Comparison of ENCODE assay signal across 15 cellular contexts in the genomic region with DNA sequence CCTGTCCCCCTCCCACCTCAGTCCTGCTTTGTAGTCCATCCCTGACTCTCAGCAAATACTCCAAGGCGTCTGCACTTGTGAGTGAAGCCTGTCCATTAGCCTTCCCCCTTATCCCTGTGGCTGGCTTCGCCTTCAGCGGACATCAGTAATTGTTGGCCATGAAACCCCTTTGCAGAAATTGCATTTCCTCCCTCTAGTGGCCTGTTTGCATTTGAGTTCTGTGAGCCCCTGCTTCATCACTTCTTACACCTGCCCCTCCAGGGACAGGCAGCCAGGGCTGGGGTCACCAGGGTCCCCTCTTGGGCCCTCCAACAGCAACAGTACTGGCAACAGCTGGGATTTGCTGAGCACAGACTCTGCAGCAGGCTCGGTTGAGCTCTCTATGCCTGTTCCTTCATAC. TPM values are rescaled to one million over a fixed set of nuclear protein-coding genes. Genes with fewer than 3 reads are reported as not detected.
DNase-seq lines count a peak whose midpoint lies in the region; ATAC-seq, FAIRE-seq and TF ChIP-seq lines count a peak whose summit lies in the region.
"Had no signal": no experiment of that assay in that cellular context is flagged by ENCODE, and none has a peak within 500 bp of the region (broad histone marks: within the 10 kb centered on the region; RNA-seq: fewer than 3 reads in every experiment).

No MANE protein-coding gene starts in this region.

- 74% methylated on average over 4 of the region's 4 CpGs for WGBS in right cardiac atrium

- H3K4me3 Mint-ChIP-seq in WTC11 = no peak overlapping the region
- H3K4me3 Mint-ChIP-seq: activated B cell treated with CpG ODN at 0.5 μM for 24 hours had no signal

- peaks cover 25% of the 10 kb centered on the region for H3K36me3 Mint-ChIP-seq in WTC11

- H3K27me3 ChIP-seq in right cardiac atrium (ENCODE audit: control insufficient read depth, insufficient read depth) (no peaks in the 10 kb centered on the region), right atrium auricular region (no peaks in the 10 kb centered on the region)

- no peaks in the 10 kb centered on the region for H3K36me3 ChIP-seq in right atrium auricular region
- H3K36me3 ChIP-seq in kidney (ENCODE audit: control insufficient read depth in 1 of 2, insufficient read depth in 2 of 2, low read length in 2 of 2) = no peaks in the 10 kb centered on the region

- no peaks in the 10 kb centered on the region for H3K27me3 Mint-ChIP-seq in WTC11 (ENCODE audit: low read depth)
- H3K27me3 Mint-ChIP-seq: activated B cell treated with CpG ODN at 0.5 μM for 24 hours had no signal

- peaks cover 15% of the 10 kb centered on the region for H3K9me3 Mint-ChIP-seq in WTC11
- H3K9me3 Mint-ChIP-seq: activated B cell treated with CpG ODN at 0.5 μM for 24 hours had no signal

- intact Hi-C loops in right cardiac atrium (cut with DNase I) (loop anchor here in 1 of 4 donors (5.0 kb wide), 1 partner anchor 283 kb away; no protein-coding TSS in a partner anchor), kidney (cut with DNase I) (no loop called here)

- no peak for FAIRE-seq in kidney (lab: Jason Lieb, UNC)

- no peak overlapping the region for H3K9ac ChIP-seq in kidney (ENCODE audit: low read length in 2 of 2)

- peaks cover 23% of the 10 kb centered on the region for H3K4me1 Mint-ChIP-seq in WTC11
- H3K4me1 Mint-ChIP-seq: activated B cell treated with CpG ODN at 0.5 μM for 24 hours had no signal

- TF ChIP-seq CTCF in right atrium auricular region (IDR thresholded peaks at IDR 0.05) (peak in 1 of 2 donors; percentile 44), WTC11 (IDR thresholded peaks at IDR 0.05) (no peak), kidney (IDR thresholded peaks at IDR 0.05; ENCODE audit: borderline replicate concordance, extremely low read depth, insufficient read depth) (no peak)

- DNase-seq in right cardiac atrium (peak in 1 of 3 donors; percentile 23), right atrium auricular region (ENCODE audit: low spot score) (no peak), WTC11 (ENCODE audit: low spot score) (no peak), kidney (peak; percentile 18), NCI-H226 (no peak), epidermal melanocyte (ENCODE audit: insufficient read length, low spot score) (no peak), putamen (ENCODE audit: low spot score) (no peak)
- no peak for DNase-seq in stimulated activated CD4-positive, alpha-beta T cell treated with anti-CD3 and anti-CD28 coated beads, Interleukin-2, amount 100 ng/mL, for 48 hours
- DNase-seq: activated B cell treated with CpG ODN at 0.5 μM for 24 hours, activated T-cell treated with anti-CD3 and anti-CD28 coated beads for 4 hours, hippocampal formation, NCI-H1048, NCI-H446 treated with DMSO at 0.1 percent for 48 hours had no signal

- no peaks in the 10 kb centered on the region for H3K9me3 ChIP-seq in right cardiac atrium (ENCODE audit: control insufficient read depth, low read length)
- H3K9me3 ChIP-seq in right atrium auricular region = peaks cover 0 to 5% of the 10 kb centered on the region in 2 donors
- H3K9me3 ChIP-seq in kidney (ENCODE audit: control insufficient read depth in 1 of 2, low read length in 2 of 2) = no peaks in the 10 kb centered on the region
- H3K9me3 ChIP-seq: tibial artery had no signal

- CTCF ChIA-PET in WTC11 (lab: Charles Lee) = interaction anchor here (1.0 to 2.4 kb wide), 3 partner anchors 37 to 98 kb away, joined by 3 to 22 read pairs (median 3); no protein-coding TSS in a partner anchor

- no peak overlapping the region for H3K4me3 ChIP-seq in right cardiac atrium (ENCODE audit: low read length)
- no peak overlapping the region for H3K4me3 ChIP-seq in right atrium auricular region
- H3K4me3 ChIP-seq in kidney (ENCODE audit: low read length in 2 of 2) = no peak overlapping the region
- H3K4me3 ChIP-seq: tibial artery had no signal

- POLR2A ChIA-PET in WTC11 (lab: Charles Lee) = no interaction called here

- H3K27ac ChIP-seq in right cardiac atrium (ENCODE audit: low read length) (no peak overlapping the region), right atrium auricular region (no peak overlapping the region), kidney (ENCODE audit: low read depth in 2 of 2, low read length in 2 of 2) (no peak overlapping the region)
- H3K27ac ChIP-seq: tibial artery had no signal

- ATAC-seq in right cardiac atrium (peak; percentile 14 to 27), WTC11 (peak; percentile 25)
- ATAC-seq: Right ventricle myocardium inferior had no signal

- H3K4me1 ChIP-seq in right cardiac atrium (ENCODE audit: control insufficient read depth, insufficient read depth, low read length) (no peaks in the 10 kb centered on the region), right atrium auricular region (no peaks in the 10 kb centered on the region), kidney (ENCODE audit: control insufficient read depth in 1 of 2, insufficient read depth in 1 of 2, low read depth in 1 of 2, low read length in 2 of 2) (no peaks in the 10 kb centered on the region)
- H3K4me1 ChIP-seq: tibial artery had no signal

- peak overlapping the region; percentile 51; the same call in 1 of the 2 replicates for H3K27ac Mint-ChIP-seq in WTC11
- H3K27ac Mint-ChIP-seq: activated B cell treated with CpG ODN at 0.5 μM for 24 hours had no signal

TF ChIP-seq in WTC11, 78 proteins besides CTCF, POLR2A, EP300 and RAD21:
- TF ChIP-seq MYBL2 (CRISPR knock-in tag; IDR thresholded peaks at IDR 0.05) = no peak
- no peak for TF ChIP-seq PRRX2 (CRISPR knock-in tag; IDR thresholded peaks at IDR 0.05)
- no peak for TF ChIP-seq ETV6 (CRISPR knock-in tag; IDR thresholded peaks at IDR 0.05)
- TF ChIP-seq ZNF263 (CRISPR knock-in tag; IDR thresholded peaks at IDR 0.05; ENCODE audit: low read depth) = no peak
- no peak for TF ChIP-seq SMAD3 (CRISPR knock-in tag; IDR thresholded peaks at IDR 0.05; ENCODE audit: borderline replicate concordance)
- no peak for TF ChIP-seq E2F5 (CRISPR knock-in tag; IDR thresholded peaks at IDR 0.05)
- TF ChIP-seq, protein P1, sequence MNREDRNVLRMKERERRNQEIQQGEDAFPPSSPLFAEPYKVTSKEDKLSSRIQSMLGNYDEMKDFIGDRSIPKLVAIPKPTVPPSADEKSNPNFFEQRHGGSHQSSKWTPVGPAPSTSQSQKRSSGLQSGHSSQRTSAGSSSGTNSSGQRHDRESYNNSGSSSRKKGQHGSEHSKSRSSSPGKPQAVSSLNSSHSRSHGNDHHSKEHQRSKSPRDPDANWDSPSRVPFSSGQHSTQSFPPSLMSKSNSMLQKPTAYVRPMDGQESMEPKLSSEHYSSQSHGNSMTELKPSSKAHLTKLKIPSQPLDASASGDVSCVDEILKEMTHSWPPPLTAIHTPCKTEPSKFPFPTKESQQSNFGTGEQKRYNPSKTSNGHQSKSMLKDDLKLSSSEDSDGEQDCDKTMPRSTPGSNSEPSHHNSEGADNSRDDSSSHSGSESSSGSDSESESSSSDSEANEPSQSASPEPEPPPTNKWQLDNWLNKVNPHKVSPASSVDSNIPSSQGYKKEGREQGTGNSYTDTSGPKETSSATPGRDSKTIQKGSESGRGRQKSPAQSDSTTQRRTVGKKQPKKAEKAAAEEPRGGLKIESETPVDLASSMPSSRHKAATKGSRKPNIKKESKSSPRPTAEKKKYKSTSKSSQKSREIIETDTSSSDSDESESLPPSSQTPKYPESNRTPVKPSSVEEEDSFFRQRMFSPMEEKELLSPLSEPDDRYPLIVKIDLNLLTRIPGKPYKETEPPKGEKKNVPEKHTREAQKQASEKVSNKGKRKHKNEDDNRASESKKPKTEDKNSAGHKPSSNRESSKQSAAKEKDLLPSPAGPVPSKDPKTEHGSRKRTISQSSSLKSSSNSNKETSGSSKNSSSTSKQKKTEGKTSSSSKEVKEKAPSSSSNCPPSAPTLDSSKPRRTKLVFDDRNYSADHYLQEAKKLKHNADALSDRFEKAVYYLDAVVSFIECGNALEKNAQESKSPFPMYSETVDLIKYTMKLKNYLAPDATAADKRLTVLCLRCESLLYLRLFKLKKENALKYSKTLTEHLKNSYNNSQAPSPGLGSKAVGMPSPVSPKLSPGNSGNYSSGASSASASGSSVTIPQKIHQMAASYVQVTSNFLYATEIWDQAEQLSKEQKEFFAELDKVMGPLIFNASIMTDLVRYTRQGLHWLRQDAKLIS (CRISPR knock-in tag; IDR thresholded peaks at IDR 0.05; ENCODE audit: borderline replicate concordance) = no peak

RNA-seq across cellular contexts. Expression of gene LRRK1, which starts 9.0 kb away (rescaled TPM):
- total RNA-seq in right cardiac atrium (1 to 10 TPM; 4.4 to 7.6 (median 6.2) TPM), right atrium auricular region (1 to 10 TPM; 1.9 to 4.4 TPM), WTC11 (2021) (5.9 to 7.6 TPM (median 6.3 TPM) in 3 replicates), kidney (24.9 TPM)
- polyA plus RNA-seq in right cardiac atrium (2.9 TPM), kidney (ENCODE audit: insufficient read depth, low read depth, low replicate concordance) (1.1 TPM)

RNA-seq across cellular contexts. Expression of gene ALDH1A3, which starts 30.5 kb away (rescaled TPM):
- 10 to 100 TPM in 1 of 4 donors, 1 to 10 TPM in 3; 8.4 to 10.3 (median 9.2) TPM for total RNA-seq in right cardiac atrium
- polyA plus RNA-seq in right cardiac atrium = 8.3 TPM
- total RNA-seq in right atrium auricular region = 10 to 100 TPM; 14.7 to 19.7 TPM
- 9.9 to 14.0 TPM (median 10.7 TPM) in 3 replicates for total RNA-seq in WTC11 (2021)
- total RNA-seq in kidney = 19.6 TPM
- 5.4 TPM for polyA plus RNA-seq in kidney (ENCODE audit: insufficient read depth, low read depth, low replicate concordance)
- total RNA-seq: activated B cell treated with CpG ODN at 0.5 μM for 24 hours had no signal
